Comparison of ENCODE assay signal across 10 cellular contexts in the genomic region with DNA sequence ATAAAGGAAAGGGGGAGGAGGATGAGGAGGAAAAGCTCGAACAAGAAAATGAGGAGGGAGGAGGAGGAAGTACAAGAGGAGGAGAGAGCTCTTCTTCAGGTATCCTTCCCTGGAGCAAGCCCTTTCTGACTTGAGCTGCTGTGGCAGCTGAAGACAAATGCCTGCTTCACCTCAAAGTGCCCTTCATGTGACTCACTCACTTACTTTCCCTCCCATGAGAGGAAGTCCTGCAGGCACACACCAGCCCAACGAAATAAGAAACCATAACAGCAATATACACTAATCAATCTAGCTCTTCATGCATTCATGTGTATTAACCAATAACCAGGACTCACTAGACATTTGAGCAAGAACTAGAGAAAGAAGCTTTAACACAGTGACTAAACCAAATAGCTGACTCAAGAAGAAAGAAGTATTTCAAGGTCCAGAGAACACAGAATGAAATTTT.
DNase-seq lines count a peak whose midpoint lies in the region; ATAC-seq and TF ChIP-seq lines count a peak whose summit lies in the region.
"Had no signal": no experiment of that assay in that cellular context is flagged by ENCODE, and none has a peak within 500 bp of the region (broad histone marks: within the 10 kb centered on the region; RNA-seq: fewer than 3 reads in every experiment).

No MANE protein-coding gene starts in this region.

- ATAC-seq in GM18505 (IDR thresholded peaks at IDR 0.05; ENCODE audit: unreplicated experiment) (peak; percentile 97), GM21447 (IDR thresholded peaks at IDR 0.05; ENCODE audit: unreplicated experiment) (peak; percentile 92), HG03175 (IDR thresholded peaks at IDR 0.05; ENCODE audit: unreplicated experiment) (peak; percentile 94)

- H3K36me3 ChIP-seq in SJCRH30 = no peaks in the 10 kb centered on the region

- peaks cover 8% of the 10 kb centered on the region for H3K4me1 Mint-ChIP-seq in progenitor cell of endocrine pancreas (ENCODE audit: low read depth)
- H3K4me1 Mint-ChIP-seq: naive thymus-derived CD8-positive, alpha-beta T cell had no signal

- no peaks in the 10 kb centered on the region for H3K27me3 ChIP-seq in SJCRH30

- no peaks in the 10 kb centered on the region for H3K9me3 ChIP-seq in SJCRH30 (replicated peaks)

- H3K4me3 ChIP-seq in SJCRH30 = no peak overlapping the region

- H3K27ac Mint-ChIP-seq in progenitor cell of endocrine pancreas = no peak overlapping the region
- H3K27ac Mint-ChIP-seq: naive thymus-derived CD8-positive, alpha-beta T cell had no signal

- H3K36me3 Mint-ChIP-seq in progenitor cell of endocrine pancreas (ENCODE audit: insufficient read depth) = no peaks in the 10 kb centered on the region
- H3K36me3 Mint-ChIP-seq: naive thymus-derived CD8-positive, alpha-beta T cell had no signal

- DNase-seq in astrocyte of the hippocampus (ENCODE audit: low read depth, low spot score) (peak; percentile 44), progenitor cell of endocrine pancreas (ENCODE audit: low spot score, unreplicated experiment) (no peak), activated T-cell treated with anti-CD3 and anti-CD28 coated beads for 4 hours (no peak), SJCRH30 (no peak)
- no peak for DNase-seq in activated CD8-positive, alpha-beta memory T cell treated with anti-CD3 and anti-CD28 coated beads for 24 hours
- DNase-seq: DND-41; naive thymus-derived CD8-positive, alpha-beta T cell had no signal

- H3K27me3 Mint-ChIP-seq in progenitor cell of endocrine pancreas = peaks cover 3% of the 10 kb centered on the region

- no peak overlapping the region for H3K4me3 Mint-ChIP-seq in progenitor cell of endocrine pancreas (ENCODE audit: low read depth)
- H3K4me3 Mint-ChIP-seq: naive thymus-derived CD8-positive, alpha-beta T cell had no signal

- TF ChIP-seq CTCF in progenitor cell of endocrine pancreas (IDR thresholded peaks at IDR 0.05; ENCODE audit: unreplicated experiment) = no peak

- no peak overlapping the region for H3K27ac ChIP-seq in SJCRH30

- H3K4me1 ChIP-seq in SJCRH30 = no peaks in the 10 kb centered on the region

- H3K9me3 Mint-ChIP-seq in progenitor cell of endocrine pancreas (ENCODE audit: low read depth) = no peaks in the 10 kb centered on the region

- no peak for TF ChIP-seq POLR2A in GM18505 (IDR thresholded peaks at IDR 0.05; ENCODE audit: borderline replicate concordance, extremely low read depth, insufficient read depth, insufficient read length)
